In the genomic region with DNA sequence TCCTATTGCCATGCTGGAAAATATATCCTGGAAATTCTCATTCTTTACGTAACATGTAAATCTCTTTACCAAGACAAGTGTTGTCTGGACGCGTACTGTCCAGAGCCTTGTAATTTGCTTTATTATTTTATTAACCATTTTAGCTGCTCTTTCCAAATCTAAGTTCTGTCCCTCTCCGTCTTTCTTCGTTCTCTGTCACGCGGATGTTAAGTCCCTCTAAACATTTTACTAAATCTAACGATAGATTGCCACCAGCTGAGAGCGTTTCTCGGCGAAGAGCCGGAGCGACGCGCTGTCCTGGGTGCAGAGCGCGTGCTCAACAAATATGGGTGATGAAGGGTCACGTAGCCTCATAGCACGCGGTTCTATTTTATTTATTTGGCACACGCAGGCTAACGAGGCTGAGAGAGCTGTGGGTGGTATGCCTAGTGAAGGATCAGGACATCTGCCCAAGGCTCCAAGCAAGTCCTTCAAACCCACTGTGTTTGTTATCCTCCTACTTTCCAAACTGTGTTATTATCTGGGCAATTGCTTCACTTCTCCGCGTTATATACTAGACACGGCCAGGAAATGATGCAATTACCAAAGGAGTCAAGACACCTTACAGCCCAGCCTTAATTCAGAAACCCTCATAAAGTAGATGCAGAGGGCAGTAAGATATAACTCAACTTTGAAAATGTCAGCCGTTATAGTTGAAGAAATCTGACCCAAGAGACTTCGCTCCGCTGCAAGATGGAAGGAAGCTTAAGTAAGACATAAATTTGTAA, we compare ENCODE assay signal across 1 cellular context.
TF ChIP-seq lines count a peak whose summit lies in the region.

No MANE protein-coding gene starts in this region.

TF ChIP-seq in K562, 482 proteins besides CTCF, POLR2A, EP300 and RAD21 (continued from another document and continues in another):
- peak; percentile 79; the same call in 1 of the 2 replicates for TF ChIP-seq HBP1 (CRISPR knock-in tag; IDR thresholded peaks at IDR 0.05)
- TF ChIP-seq FOXP4 (CRISPR knock-in tag; IDR thresholded peaks at IDR 0.05; ENCODE audit: borderline replicate concordance), result 0 out of 2 replicates have a peak, but pooled peaks have one; percentile 73
- TF ChIP-seq ZNF24 (IDR thresholded peaks at IDR 0.05), result 0 out of 2 replicates have a peak, but pooled peaks have one; percentile 27
- peak; percentile 90 for TF ChIP-seq TBP (optimal IDR thresholded peaks at IDR 0.05; ENCODE audit: low read depth, low read length)
- no peak for TF ChIP-seq SETDB1 (IDR thresholded peaks at IDR 0.05; ENCODE audit: low read length)
- TF ChIP-seq STAG1 (CRISPR knock-in tag; IDR thresholded peaks at IDR 0.05; ENCODE audit: borderline replicate concordance), result no peak
- TF ChIP-seq, protein P1, sequence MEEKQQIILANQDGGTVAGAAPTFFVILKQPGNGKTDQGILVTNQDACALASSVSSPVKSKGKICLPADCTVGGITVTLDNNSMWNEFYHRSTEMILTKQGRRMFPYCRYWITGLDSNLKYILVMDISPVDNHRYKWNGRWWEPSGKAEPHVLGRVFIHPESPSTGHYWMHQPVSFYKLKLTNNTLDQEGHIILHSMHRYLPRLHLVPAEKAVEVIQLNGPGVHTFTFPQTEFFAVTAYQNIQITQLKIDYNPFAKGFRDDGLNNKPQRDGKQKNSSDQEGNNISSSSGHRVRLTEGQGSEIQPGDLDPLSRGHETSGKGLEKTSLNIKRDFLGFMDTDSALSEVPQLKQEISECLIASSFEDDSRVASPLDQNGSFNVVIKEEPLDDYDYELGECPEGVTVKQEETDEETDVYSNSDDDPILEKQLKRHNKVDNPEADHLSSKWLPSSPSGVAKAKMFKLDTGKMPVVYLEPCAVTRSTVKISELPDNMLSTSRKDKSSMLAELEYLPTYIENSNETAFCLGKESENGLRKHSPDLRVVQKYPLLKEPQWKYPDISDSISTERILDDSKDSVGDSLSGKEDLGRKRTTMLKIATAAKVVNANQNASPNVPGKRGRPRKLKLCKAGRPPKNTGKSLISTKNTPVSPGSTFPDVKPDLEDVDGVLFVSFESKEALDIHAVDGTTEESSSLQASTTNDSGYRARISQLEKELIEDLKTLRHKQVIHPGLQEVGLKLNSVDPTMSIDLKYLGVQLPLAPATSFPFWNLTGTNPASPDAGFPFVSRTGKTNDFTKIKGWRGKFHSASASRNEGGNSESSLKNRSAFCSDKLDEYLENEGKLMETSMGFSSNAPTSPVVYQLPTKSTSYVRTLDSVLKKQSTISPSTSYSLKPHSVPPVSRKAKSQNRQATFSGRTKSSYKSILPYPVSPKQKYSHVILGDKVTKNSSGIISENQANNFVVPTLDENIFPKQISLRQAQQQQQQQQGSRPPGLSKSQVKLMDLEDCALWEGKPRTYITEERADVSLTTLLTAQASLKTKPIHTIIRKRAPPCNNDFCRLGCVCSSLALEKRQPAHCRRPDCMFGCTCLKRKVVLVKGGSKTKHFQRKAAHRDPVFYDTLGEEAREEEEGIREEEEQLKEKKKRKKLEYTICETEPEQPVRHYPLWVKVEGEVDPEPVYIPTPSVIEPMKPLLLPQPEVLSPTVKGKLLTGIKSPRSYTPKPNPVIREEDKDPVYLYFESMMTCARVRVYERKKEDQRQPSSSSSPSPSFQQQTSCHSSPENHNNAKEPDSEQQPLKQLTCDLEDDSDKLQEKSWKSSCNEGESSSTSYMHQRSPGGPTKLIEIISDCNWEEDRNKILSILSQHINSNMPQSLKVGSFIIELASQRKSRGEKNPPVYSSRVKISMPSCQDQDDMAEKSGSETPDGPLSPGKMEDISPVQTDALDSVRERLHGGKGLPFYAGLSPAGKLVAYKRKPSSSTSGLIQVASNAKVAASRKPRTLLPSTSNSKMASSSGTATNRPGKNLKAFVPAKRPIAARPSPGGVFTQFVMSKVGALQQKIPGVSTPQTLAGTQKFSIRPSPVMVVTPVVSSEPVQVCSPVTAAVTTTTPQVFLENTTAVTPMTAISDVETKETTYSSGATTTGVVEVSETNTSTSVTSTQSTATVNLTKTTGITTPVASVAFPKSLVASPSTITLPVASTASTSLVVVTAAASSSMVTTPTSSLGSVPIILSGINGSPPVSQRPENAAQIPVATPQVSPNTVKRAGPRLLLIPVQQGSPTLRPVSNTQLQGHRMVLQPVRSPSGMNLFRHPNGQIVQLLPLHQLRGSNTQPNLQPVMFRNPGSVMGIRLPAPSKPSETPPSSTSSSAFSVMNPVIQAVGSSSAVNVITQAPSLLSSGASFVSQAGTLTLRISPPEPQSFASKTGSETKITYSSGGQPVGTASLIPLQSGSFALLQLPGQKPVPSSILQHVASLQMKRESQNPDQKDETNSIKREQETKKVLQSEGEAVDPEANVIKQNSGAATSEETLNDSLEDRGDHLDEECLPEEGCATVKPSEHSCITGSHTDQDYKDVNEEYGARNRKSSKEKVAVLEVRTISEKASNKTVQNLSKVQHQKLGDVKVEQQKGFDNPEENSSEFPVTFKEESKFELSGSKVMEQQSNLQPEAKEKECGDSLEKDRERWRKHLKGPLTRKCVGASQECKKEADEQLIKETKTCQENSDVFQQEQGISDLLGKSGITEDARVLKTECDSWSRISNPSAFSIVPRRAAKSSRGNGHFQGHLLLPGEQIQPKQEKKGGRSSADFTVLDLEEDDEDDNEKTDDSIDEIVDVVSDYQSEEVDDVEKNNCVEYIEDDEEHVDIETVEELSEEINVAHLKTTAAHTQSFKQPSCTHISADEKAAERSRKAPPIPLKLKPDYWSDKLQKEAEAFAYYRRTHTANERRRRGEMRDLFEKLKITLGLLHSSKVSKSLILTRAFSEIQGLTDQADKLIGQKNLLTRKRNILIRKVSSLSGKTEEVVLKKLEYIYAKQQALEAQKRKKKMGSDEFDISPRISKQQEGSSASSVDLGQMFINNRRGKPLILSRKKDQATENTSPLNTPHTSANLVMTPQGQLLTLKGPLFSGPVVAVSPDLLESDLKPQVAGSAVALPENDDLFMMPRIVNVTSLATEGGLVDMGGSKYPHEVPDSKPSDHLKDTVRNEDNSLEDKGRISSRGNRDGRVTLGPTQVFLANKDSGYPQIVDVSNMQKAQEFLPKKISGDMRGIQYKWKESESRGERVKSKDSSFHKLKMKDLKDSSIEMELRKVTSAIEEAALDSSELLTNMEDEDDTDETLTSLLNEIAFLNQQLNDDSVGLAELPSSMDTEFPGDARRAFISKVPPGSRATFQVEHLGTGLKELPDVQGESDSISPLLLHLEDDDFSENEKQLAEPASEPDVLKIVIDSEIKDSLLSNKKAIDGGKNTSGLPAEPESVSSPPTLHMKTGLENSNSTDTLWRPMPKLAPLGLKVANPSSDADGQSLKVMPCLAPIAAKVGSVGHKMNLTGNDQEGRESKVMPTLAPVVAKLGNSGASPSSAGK (IDR thresholded peaks at IDR 0.05), result peak; percentile 97
- peak; percentile 99 for TF ChIP-seq EP400 (IDR thresholded peaks at IDR 0.05)
- TF ChIP-seq, protein P2, sequence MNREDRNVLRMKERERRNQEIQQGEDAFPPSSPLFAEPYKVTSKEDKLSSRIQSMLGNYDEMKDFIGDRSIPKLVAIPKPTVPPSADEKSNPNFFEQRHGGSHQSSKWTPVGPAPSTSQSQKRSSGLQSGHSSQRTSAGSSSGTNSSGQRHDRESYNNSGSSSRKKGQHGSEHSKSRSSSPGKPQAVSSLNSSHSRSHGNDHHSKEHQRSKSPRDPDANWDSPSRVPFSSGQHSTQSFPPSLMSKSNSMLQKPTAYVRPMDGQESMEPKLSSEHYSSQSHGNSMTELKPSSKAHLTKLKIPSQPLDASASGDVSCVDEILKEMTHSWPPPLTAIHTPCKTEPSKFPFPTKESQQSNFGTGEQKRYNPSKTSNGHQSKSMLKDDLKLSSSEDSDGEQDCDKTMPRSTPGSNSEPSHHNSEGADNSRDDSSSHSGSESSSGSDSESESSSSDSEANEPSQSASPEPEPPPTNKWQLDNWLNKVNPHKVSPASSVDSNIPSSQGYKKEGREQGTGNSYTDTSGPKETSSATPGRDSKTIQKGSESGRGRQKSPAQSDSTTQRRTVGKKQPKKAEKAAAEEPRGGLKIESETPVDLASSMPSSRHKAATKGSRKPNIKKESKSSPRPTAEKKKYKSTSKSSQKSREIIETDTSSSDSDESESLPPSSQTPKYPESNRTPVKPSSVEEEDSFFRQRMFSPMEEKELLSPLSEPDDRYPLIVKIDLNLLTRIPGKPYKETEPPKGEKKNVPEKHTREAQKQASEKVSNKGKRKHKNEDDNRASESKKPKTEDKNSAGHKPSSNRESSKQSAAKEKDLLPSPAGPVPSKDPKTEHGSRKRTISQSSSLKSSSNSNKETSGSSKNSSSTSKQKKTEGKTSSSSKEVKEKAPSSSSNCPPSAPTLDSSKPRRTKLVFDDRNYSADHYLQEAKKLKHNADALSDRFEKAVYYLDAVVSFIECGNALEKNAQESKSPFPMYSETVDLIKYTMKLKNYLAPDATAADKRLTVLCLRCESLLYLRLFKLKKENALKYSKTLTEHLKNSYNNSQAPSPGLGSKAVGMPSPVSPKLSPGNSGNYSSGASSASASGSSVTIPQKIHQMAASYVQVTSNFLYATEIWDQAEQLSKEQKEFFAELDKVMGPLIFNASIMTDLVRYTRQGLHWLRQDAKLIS (CRISPR knock-in tag; IDR thresholded peaks at IDR 0.05), result peak; percentile 97
- TF ChIP-seq ZSCAN32 (CRISPR knock-in tag; IDR thresholded peaks at IDR 0.05), result peak; percentile 91
- peak; percentile 54; the same call in 1 of the 2 replicates for TF ChIP-seq SOX6 (IDR thresholded peaks at IDR 0.05)
- TF ChIP-seq SLC30A9 (CRISPR knock-in tag; IDR thresholded peaks at IDR 0.05), result no peak
- TF ChIP-seq, protein P3, sequence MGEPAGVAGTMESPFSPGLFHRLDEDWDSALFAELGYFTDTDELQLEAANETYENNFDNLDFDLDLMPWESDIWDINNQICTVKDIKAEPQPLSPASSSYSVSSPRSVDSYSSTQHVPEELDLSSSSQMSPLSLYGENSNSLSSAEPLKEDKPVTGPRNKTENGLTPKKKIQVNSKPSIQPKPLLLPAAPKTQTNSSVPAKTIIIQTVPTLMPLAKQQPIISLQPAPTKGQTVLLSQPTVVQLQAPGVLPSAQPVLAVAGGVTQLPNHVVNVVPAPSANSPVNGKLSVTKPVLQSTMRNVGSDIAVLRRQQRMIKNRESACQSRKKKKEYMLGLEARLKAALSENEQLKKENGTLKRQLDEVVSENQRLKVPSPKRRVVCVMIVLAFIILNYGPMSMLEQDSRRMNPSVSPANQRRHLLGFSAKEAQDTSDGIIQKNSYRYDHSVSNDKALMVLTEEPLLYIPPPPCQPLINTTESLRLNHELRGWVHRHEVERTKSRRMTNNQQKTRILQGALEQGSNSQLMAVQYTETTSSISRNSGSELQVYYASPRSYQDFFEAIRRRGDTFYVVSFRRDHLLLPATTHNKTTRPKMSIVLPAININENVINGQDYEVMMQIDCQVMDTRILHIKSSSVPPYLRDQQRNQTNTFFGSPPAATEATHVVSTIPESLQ (CRISPR knock-in tag; IDR thresholded peaks at IDR 0.05), result peak; percentile 11; the same call in 1 of the 2 replicates
- no peak for TF ChIP-seq ZNF41 (CRISPR knock-in tag; conservative IDR thresholded peaks at IDR 0.05)
- TF ChIP-seq BRD9 (IDR thresholded peaks at IDR 0.05; ENCODE audit: low read depth, partially characterized antibody), result peak; percentile 73
- TF ChIP-seq GATAD2B (IDR thresholded peaks at IDR 0.05; ENCODE audit: borderline replicate concordance), result 0 out of 2 replicates have a peak, but pooled peaks have one; percentile 16
- TF ChIP-seq MTA3 (IDR thresholded peaks at IDR 0.05; ENCODE audit: borderline replicate concordance), result peak; percentile 87
- peak; percentile 95 for TF ChIP-seq NFRKB (IDR thresholded peaks at IDR 0.05; ENCODE audit: low read depth)
- TF ChIP-seq GTF2E2 (tag; IDR thresholded peaks at IDR 0.05), result peak; percentile 99
- TF ChIP-seq BCOR (IDR thresholded peaks at IDR 0.05), result no peak; the same call in 1 of the 2 replicates
- TF ChIP-seq POLR2AphosphoS5 (IDR thresholded peaks at IDR 0.05; ENCODE audit: control insufficient read depth, insufficient read depth, low read depth, low read length), result peak; percentile 66; the same call in 1 of the 2 replicates
- TF ChIP-seq CXXC5 (CRISPR knock-in tag; IDR thresholded peaks at IDR 0.05), result peak; percentile 71
- TF ChIP-seq ZFP30 (CRISPR knock-in tag; IDR thresholded peaks at IDR 0.05; ENCODE audit: borderline replicate concordance), result peak; percentile 25; the same call in 1 of the 2 replicates
- no peak for TF ChIP-seq E2F4 (CRISPR knock-in tag; IDR thresholded peaks at IDR 0.05; ENCODE audit: low read depth)
- peak; percentile 81 for TF ChIP-seq TAF9B (IDR thresholded peaks at IDR 0.05; ENCODE audit: partially characterized antibody)
- TF ChIP-seq ATF4 (CRISPR knock-in tag; IDR thresholded peaks at IDR 0.05), result peak; percentile 97
- peak; percentile 74 for TF ChIP-seq GTF2A2 (tag; IDR thresholded peaks at IDR 0.05)
- TF ChIP-seq NFXL1 (CRISPR knock-in tag; IDR thresholded peaks at IDR 0.05), result 0 out of 2 replicates have a peak, but pooled peaks have one; percentile 53
